ENCODE assay signal across 9 cellular contexts in the genomic region with DNA sequence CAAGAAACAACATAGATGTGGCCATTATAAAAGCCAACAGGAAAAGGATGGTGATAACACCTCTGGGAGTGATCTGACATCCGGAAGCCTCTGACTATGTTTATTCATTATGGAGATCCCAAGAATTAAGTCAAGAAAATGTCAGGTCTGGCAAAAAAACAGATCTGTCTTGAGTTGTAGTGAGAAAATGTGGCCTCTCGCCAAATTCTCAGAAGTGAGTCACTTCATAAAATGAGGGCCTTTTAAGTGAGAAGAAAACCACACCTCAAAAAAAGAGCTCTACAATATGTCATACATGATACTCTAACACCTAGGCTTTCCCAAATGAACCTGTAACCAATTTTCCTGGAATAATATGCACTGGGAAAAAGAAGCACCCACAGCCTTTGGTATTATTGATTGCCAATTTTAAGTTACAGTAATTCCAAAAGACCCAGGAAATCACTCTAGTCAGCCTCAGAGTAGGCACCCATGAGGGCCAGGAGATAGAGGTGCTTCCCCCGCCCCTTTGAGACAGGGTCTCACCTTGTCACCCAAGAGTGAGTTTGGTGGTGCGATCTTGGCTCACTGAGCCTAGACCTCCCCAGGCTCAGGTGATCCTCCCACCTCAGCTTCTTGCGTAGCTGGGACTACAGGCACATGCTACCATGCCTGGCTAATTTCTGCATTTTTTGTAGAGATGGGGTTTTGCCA. TPM values are rescaled to one million over a fixed set of nuclear protein-coding genes. Genes with fewer than 3 reads are reported as not detected.
DNase-seq lines count a peak whose midpoint lies in the region; ATAC-seq and TF ChIP-seq lines count a peak whose summit lies in the region.
"Had no signal": no experiment of that assay in that cellular context is flagged by ENCODE, and none has a peak within 500 bp of the region (broad histone marks: within the 10 kb centered on the region; RNA-seq: fewer than 3 reads in every experiment).

No MANE protein-coding gene starts in this region.

- H3K36me3 Mint-ChIP-seq in T-helper 2 cell treated with Interferon-gamma antibody and Interleukin-4, amounts not matched to agents 5 μg/mL and 100 μg/mL, for 36 hours (ENCODE audit: low read depth): peaks cover 22% of the 10 kb centered on the region
- peaks cover 4 to 15% of the 10 kb centered on the region in 2 donors for H3K36me3 Mint-ChIP-seq in CD14-positive monocyte

- peaks cover 26% of the 10 kb centered on the region for H3K27me3 Mint-ChIP-seq in T-helper 2 cell treated with Interferon-gamma antibody and Interleukin-4, amounts not matched to agents 5 μg/mL and 100 μg/mL, for 36 hours (ENCODE audit: low read depth)
- H3K27me3 Mint-ChIP-seq in CD14-positive monocyte (ENCODE audit: low read depth in 3 of 3): no peaks in the 10 kb centered on the region

- H3K9me3 Mint-ChIP-seq in T-helper 2 cell treated with Interferon-gamma antibody and Interleukin-4, amounts not matched to agents 5 μg/mL and 100 μg/mL, for 36 hours: peaks cover 14% of the 10 kb centered on the region
- H3K9me3 Mint-ChIP-seq in CD14-positive monocyte: peaks cover 3 to 14% (median 6%) of the 10 kb centered on the region in 7 donors

- no peak overlapping the region for H3K27ac ChIP-seq in brain microvascular endothelial cell

- intact Hi-C loops in CD14-positive monocyte (cut with micrococcal nuclease): loop anchor here in 1 of 2 donors (5.0 kb wide), 1 partner anchor 87 kb away; no protein-coding TSS in a partner anchor

- H3K27ac Mint-ChIP-seq in T-helper 2 cell treated with Interferon-gamma antibody and Interleukin-4, amounts not matched to agents 5 μg/mL and 100 μg/mL, for 36 hours: peak overlapping the region; percentile 64
- H3K27ac Mint-ChIP-seq in CD14-positive monocyte: no peak overlapping the region

- H3K27me3 ChIP-seq in brain microvascular endothelial cell (replicated peaks): no peaks in the 10 kb centered on the region

- in situ Hi-C loops in brain microvascular endothelial cell (cut with HindIII; ENCODE audit: low pct_ligation_motif_present, low sequenced_read_pairs): no loop called here

- H3K4me1 Mint-ChIP-seq in T-helper 2 cell treated with Interferon-gamma antibody and Interleukin-4, amounts not matched to agents 5 μg/mL and 100 μg/mL, for 36 hours (ENCODE audit: low read depth): peaks cover 70% of the 10 kb centered on the region
- peaks cover 50% of the 10 kb centered on the region for H3K4me1 Mint-ChIP-seq in CD14-positive monocyte

- ATAC-seq in HG03342 (IDR thresholded peaks at IDR 0.05; ENCODE audit: unreplicated experiment) (no peak), SK-N-SH treated with all-trans-retinoic acid at 6 μM for 48 hours (no peak)

- DNase-seq in HCEC 1CT (peak; percentile 55), brain microvascular endothelial cell (peak; percentile 66), renal cortical epithelial cell (ENCODE audit: low read depth) (peak; percentile 74), COLO668 (lab: John Stamatoyannopoulos, UW; ENCODE audit: unreplicated experiment) (no peak), CD14-positive monocyte (ENCODE audit: low spot score) (no peak)
- peak; percentile 58 for DNase-seq in T-helper 2 cell treated with Interferon-gamma antibody and Interleukin-4, amounts not matched to agents 5 μg/mL and 100 μg/mL, for 36 hours (ENCODE audit: low spot score)

- H3K36me3 ChIP-seq in brain microvascular endothelial cell (replicated peaks): no peaks in the 10 kb centered on the region

- H3K4me3 ChIP-seq in brain microvascular endothelial cell (ENCODE audit: low read depth, low read length): no peak overlapping the region

- TF ChIP-seq CTCF in brain microvascular endothelial cell (IDR thresholded peaks at IDR 0.05; ENCODE audit: low read depth, low read length, missing control alignments) (no peak), CD14-positive monocyte (IDR thresholded peaks at IDR 0.05) (no peak)

- peak overlapping the region; percentile 31 for H3K4me3 Mint-ChIP-seq in T-helper 2 cell treated with Interferon-gamma antibody and Interleukin-4, amounts not matched to agents 5 μg/mL and 100 μg/mL, for 36 hours
- no peak overlapping the region for H3K4me3 Mint-ChIP-seq in CD14-positive monocyte

TF ChIP-seq in SK-N-SH treated with all-trans-retinoic acid at 6 μM for 48 hours, 23 proteins besides CTCF, POLR2A, EP300 and RAD21:
- no peak for TF ChIP-seq ESRRG (CRISPR knock-in tag; IDR thresholded peaks at IDR 0.05)
- no peak for TF ChIP-seq CSDC2 (CRISPR knock-in tag; IDR thresholded peaks at IDR 0.05)
- TF ChIP-seq ARNTL (CRISPR knock-in tag; IDR thresholded peaks at IDR 0.05; ENCODE audit: borderline replicate concordance, low read depth): no peak
- TF ChIP-seq, protein P1, sequence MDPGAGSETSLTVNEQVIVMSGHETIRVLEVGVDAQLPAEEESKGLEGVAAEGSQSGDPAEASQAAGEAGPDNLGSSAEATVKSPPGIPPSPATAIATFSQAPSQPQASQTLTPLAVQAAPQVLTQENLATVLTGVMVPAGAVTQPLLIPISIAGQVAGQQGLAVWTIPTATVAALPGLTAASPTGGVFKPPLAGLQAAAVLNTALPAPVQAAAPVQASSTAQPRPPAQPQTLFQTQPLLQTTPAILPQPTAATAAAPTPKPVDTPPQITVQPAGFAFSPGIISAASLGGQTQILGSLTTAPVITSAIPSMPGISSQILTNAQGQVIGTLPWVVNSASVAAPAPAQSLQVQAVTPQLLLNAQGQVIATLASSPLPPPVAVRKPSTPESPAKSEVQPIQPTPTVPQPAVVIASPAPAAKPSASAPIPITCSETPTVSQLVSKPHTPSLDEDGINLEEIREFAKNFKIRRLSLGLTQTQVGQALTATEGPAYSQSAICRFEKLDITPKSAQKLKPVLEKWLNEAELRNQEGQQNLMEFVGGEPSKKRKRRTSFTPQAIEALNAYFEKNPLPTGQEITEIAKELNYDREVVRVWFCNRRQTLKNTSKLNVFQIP (CRISPR knock-in tag; IDR thresholded peaks at IDR 0.05; ENCODE audit: borderline replicate concordance, low read depth): no peak
- TF ChIP-seq ZFP30 (CRISPR knock-in tag; IDR thresholded peaks at IDR 0.05): no peak
- no peak for TF ChIP-seq TCF4 (CRISPR knock-in tag; IDR thresholded peaks at IDR 0.05; ENCODE audit: borderline replicate concordance)
- TF ChIP-seq RARB (CRISPR knock-in tag; IDR thresholded peaks at IDR 0.05): no peak

RNA-seq across cellular contexts. Expression of a gene that starts 38.0 kb away (rescaled TPM):
- total RNA-seq in renal cortical epithelial cell: not detected in 2 replicates
- polyA plus RNA-seq in CD14-positive monocyte: under 1 TPM; 0.38 to 0.74 TPM
- total RNA-seq: dermis microvascular lymphatic vessel endothelial cell had no signal

Comparison
In these comparisons a context has a peak if more than half of its experiments do, and no peak if none do; other contexts are left out.
1. DNase-seq: peak in HCEC 1CT (single experiment), T-helper 2 cell treated with Interferon-gamma antibody and Interleukin-4, amounts not matched to agents 5 μg/mL and 100 μg/mL, for 36 hours (single experiment), brain microvascular endothelial cell (single experiment) and renal cortical epithelial cell (single experiment); none in COLO668 (single experiment) and CD14-positive monocyte (single experiment).